35 cellular contexts compared by ENCODE assay signal in genomic region chr6:115720900-115721299, GRCh38.
A peak's percentile ranks its signal among the peaks of the same experiment; 100 is the strongest.
DNase-seq lines count a peak whose midpoint lies in the region; ATAC-seq, FAIRE-seq and TF ChIP-seq lines count a peak whose summit lies in the region.
"Had no signal": no experiment of that assay in that cellular context is flagged by ENCODE, and none has a peak within 500 bp of the region (broad histone marks: within the 10 kb centered on the region; RNA-seq: fewer than 3 reads in every experiment).

No MANE protein-coding gene starts in this region.

- H4K91ac ChIP-seq in trophoblast cell (ENCODE audit: low read depth, low read length): no peak overlapping the region

- 83% methylated on average over 1 of the region's 1 CpG for WGBS in right lobe of liver (ENCODE audit: insufficient coverage, low coverage, low lambda C conversion rate, missing lambda C conversion rate)
- WGBS in HepG2 (ENCODE audit: low lambda C conversion rate): 4% methylated on average over 1 of the region's 1 CpG
- WGBS in hepatocyte (ENCODE audit: low lambda C conversion rate, missing lambda C conversion rate): 92% methylated on average over 1 of the region's 1 CpG
- no CpG with 5 or more reads among the region's 1 CpG for WGBS in trophoblast cell (ENCODE audit: extremely low coverage, insufficient coverage, insufficient read length)
- 87 to 90% methylated on average over 1 of the region's 1 CpG for WGBS in transverse colon (ENCODE audit: low coverage in 1 of 2), 2 donors

- H4K8ac ChIP-seq in trophoblast cell (ENCODE audit: low read depth, low read length): no peak overlapping the region

- H3K9ac ChIP-seq in HepG2 (ENCODE audit: insufficient read depth, low read depth, low read length) (no peak overlapping the region), trophoblast cell (ENCODE audit: low read length) (no peak overlapping the region)
- H3K9ac ChIP-seq: BLaER1; BLaER1 treated with 17β-estradiol and CSF1 and Interleukin-3, amounts not matched to agents 10 nM and 100 nM had no signal

- TF ChIP-seq EP300 in HepG2 (IDR thresholded peaks at IDR 0.05; ENCODE audit: low read depth in 2 of 2, low read length in 2 of 2) (no peak), HepG2 (CRISPR knock-in tag; IDR thresholded peaks at IDR 0.05; ENCODE audit: borderline replicate concordance) (no peak), transverse colon (IDR thresholded peaks at IDR 0.05; ENCODE audit: low read depth) (no peak)

- H2AK5ac ChIP-seq in trophoblast cell (ENCODE audit: low read length): no peak overlapping the region

- H3K18ac ChIP-seq in trophoblast cell (ENCODE audit: low read length): no peak overlapping the region

- H3K4me1 ChIP-seq in right lobe of liver (no peaks in the 10 kb centered on the region), HepG2 (ENCODE audit: insufficient read depth, low read length) (no peaks in the 10 kb centered on the region), hepatocyte (ENCODE audit: insufficient read depth) (peaks cover 3% of the 10 kb centered on the region), trophoblast cell (ENCODE audit: control insufficient read depth in 1 of 2, insufficient read depth in 2 of 2, low read length in 2 of 2) (no peaks in the 10 kb centered on the region), transverse colon (no peaks in the 10 kb centered on the region)
- H3K4me1 ChIP-seq: A549, BE2C, BLaER1, Caco-2 had no signal

- no peaks in the 10 kb centered on the region for H3K9me3 ChIP-seq in right lobe of liver
- no peaks in the 10 kb centered on the region for H3K9me3 ChIP-seq in HepG2 (ENCODE audit: low read length)
- no peaks in the 10 kb centered on the region for H3K9me3 ChIP-seq in hepatocyte (ENCODE audit: low read depth)
- no peaks in the 10 kb centered on the region for H3K9me3 ChIP-seq in trophoblast cell (ENCODE audit: insufficient read depth, low read depth, low read length)
- no peaks in the 10 kb centered on the region for H3K9me3 ChIP-seq in transverse colon
- H3K9me3 ChIP-seq: A549, BE2C, BLaER1, Caco-2 had no signal

- no peak for TF ChIP-seq RAD21 in HepG2 (CRISPR knock-in tag; IDR thresholded peaks at IDR 0.05)

- no peak overlapping the region for H3K4me2 ChIP-seq in HepG2 (ENCODE audit: low read depth, low read length)
- H3K4me2 ChIP-seq in hepatocyte: no peak overlapping the region
- no peak overlapping the region for H3K4me2 ChIP-seq in trophoblast cell (ENCODE audit: low read length)
- H3K4me2 ChIP-seq: A549; BLaER1; BLaER1 treated with 17β-estradiol and CSF1 and Interleukin-3, amounts not matched to agents 10 nM and 100 nM had no signal

- TF ChIP-seq CTCF in right lobe of liver (IDR thresholded peaks at IDR 0.05) (no peak), HepG2 (CRISPR knock-in tag; IDR thresholded peaks at IDR 0.05) (no peak), hepatocyte (IDR thresholded peaks at IDR 0.05; ENCODE audit: poor library complexity) (no peak), transverse colon (IDR thresholded peaks at IDR 0.05) (no peak)

- no peak overlapping the region for H4K12ac ChIP-seq in trophoblast cell (ENCODE audit: low read depth, low read length)

- H2BK5ac ChIP-seq in trophoblast cell (ENCODE audit: low read depth, low read length, poor library complexity): no peak overlapping the region

- H3K4ac ChIP-seq in trophoblast cell (ENCODE audit: low read depth, low read length): no peak overlapping the region

- H4K20me1 ChIP-seq in HepG2 (ENCODE audit: insufficient read depth, low read length) (no peaks in the 10 kb centered on the region), hepatocyte (ENCODE audit: insufficient read depth, poor library complexity, severe bottlenecking) (no peaks in the 10 kb centered on the region)
- H4K20me1 ChIP-seq: BLaER1; BLaER1 treated with 17β-estradiol and CSF1 and Interleukin-3, amounts not matched to agents 10 nM and 100 nM had no signal

- no peak overlapping the region for H2BK12ac ChIP-seq in trophoblast cell (ENCODE audit: low read length)

- H2BK120ac ChIP-seq in trophoblast cell (ENCODE audit: insufficient read depth, low read length, poor library complexity): no peak overlapping the region

- TF ChIP-seq POLR2A in right lobe of liver (IDR thresholded peaks at IDR 0.05): no peak
- no peak for TF ChIP-seq POLR2A in HepG2 (IDR thresholded peaks at IDR 0.05; ENCODE audit: insufficient read depth in 1 of 2, low read depth in 2 of 2, low read length in 2 of 2)
- no peak for TF ChIP-seq POLR2A in transverse colon (IDR thresholded peaks at IDR 0.05)

- CTCF ChIA-PET in HepG2 (lab: Yijun Ruan, JAX; ENCODE audit: low intra/inter-chr PET ratio, low total read pairs): no interaction called here

- H2AFZ ChIP-seq in HepG2 (ENCODE audit: low read length) (no peak overlapping the region), hepatocyte (no peak overlapping the region), trophoblast cell (ENCODE audit: insufficient read depth, low read length, poor library complexity) (no peak overlapping the region)

- H3K79me2 ChIP-seq in HepG2 (ENCODE audit: insufficient read depth, low read length) (no peaks in the 10 kb centered on the region), hepatocyte (no peaks in the 10 kb centered on the region), trophoblast cell (ENCODE audit: control insufficient read depth, insufficient read depth, low read length, poor library complexity) (no peaks in the 10 kb centered on the region)

- FAIRE-seq in HepG2 (lab: Jason Lieb, UNC): no peak
- FAIRE-seq: A204.1, A549, D721Med had no signal

- no peak overlapping the region for H3K23ac ChIP-seq in trophoblast cell (ENCODE audit: low read length)

- in situ Hi-C loops in HepG2 (cut with HindIII; ENCODE audit: extremely low pct_ligation_motif_present, low pct_unique_long_range_greater_than_20kb) (no loop called here), transverse colon (cut with MboI; ENCODE audit: low pct_ligation_motif_present in 1 of 4, low pct_unique_long_range_greater_than_20kb in 1 of 4, low sequenced_read_pairs in 3 of 4) (no loop called here)

- DNase-seq in right lobe of liver (no peak), HepG2 (ENCODE audit: low spot score) (no peak), hepatocyte (ENCODE audit: low spot score) (peak; percentile 37), left lobe of liver (ENCODE audit: low spot score) (no peak), trophoblast cell (peak; percentile 32 to 53), HuH-7.5 (ENCODE audit: low spot score) (no peak), transverse colon (no peak)
- no peak for DNase-seq in stimulated activated CD8-positive, alpha-beta memory T cell treated with anti-CD3 and anti-CD28 coated beads, Interleukin-4, amount 100 ng/mL, for 48 hours
- DNase-seq: 8988T; ACHN; AML-193; BE2C; C1 segment of cervical spinal cord; Caco-2; Calu3; CD4-positive, alpha-beta memory T cell; CD4-positive, alpha-beta T cell; CD4-positive, CD25-positive, alpha-beta regulatory T cell; CD8-positive, alpha-beta memory T cell; CD8-positive, alpha-beta T cell; COR-L47; DMS 273 treated with DMSO at 0.1 percent for 48 hours; DMS153; DMS53; DMS79; DMS79 treated with DMSO at 0.1 percent for 48 hours; DND-41; EL had no signal

- no peak overlapping the region for H3K14ac ChIP-seq in trophoblast cell (ENCODE audit: low read length)

- no peaks in the 10 kb centered on the region for H3K79me1 ChIP-seq in trophoblast cell (ENCODE audit: low read length)

- H3K4me3 ChIP-seq in right lobe of liver (no peak overlapping the region), HepG2 (replicated peaks in 1 of 3; ENCODE audit: insufficient read depth in 1 of 3, low read depth in 2 of 3, low read length in 3 of 3) (no peak overlapping the region), hepatocyte (no peak overlapping the region), trophoblast cell (ENCODE audit: low read depth, low read length) (no peak overlapping the region), transverse colon (no peak overlapping the region)
- H3K4me3 ChIP-seq: A549; BLaER1; BLaER1 treated with 17β-estradiol and CSF1 and Interleukin-3, amounts not matched to agents 10 nM and 100 nM had no signal

- H3K27ac ChIP-seq in right lobe of liver: no peak overlapping the region
- no peak overlapping the region for H3K27ac ChIP-seq in HepG2 (ENCODE audit: extremely low read length, insufficient read depth, low read length)
- H3K27ac ChIP-seq in hepatocyte: peak overlapping the region; percentile 79
- H3K27ac ChIP-seq in trophoblast cell (ENCODE audit: low read depth, low read length): no peak overlapping the region
- H3K27ac ChIP-seq in transverse colon: no peak overlapping the region
- H3K27ac ChIP-seq: 22Rv1; A549; BLaER1; BLaER1 treated with 17β-estradiol and CSF1 and Interleukin-3, amounts not matched to agents 10 nM and 100 nM; C4-2B had no signal

- H3K27me3 ChIP-seq in right lobe of liver: no peaks in the 10 kb centered on the region
- no peaks in the 10 kb centered on the region; a peak in 1 of 5 replicates for H3K27me3 ChIP-seq in HepG2 (ENCODE audit: control insufficient read depth in 1 of 2, insufficient read depth in 2 of 2, low read length in 2 of 2)
- H3K27me3 ChIP-seq in hepatocyte: no peaks in the 10 kb centered on the region
- H3K27me3 ChIP-seq in trophoblast cell (ENCODE audit: insufficient read depth, low read length): no peaks in the 10 kb centered on the region
- no peaks in the 10 kb centered on the region for H3K27me3 ChIP-seq in transverse colon
- H3K27me3 ChIP-seq: BE2C; BLaER1; BLaER1 treated with 17β-estradiol and CSF1 and Interleukin-3, amounts not matched to agents 10 nM and 100 nM had no signal

- peak in 3 of 4 donors; percentile 23 to 62 (median 44) for ATAC-seq in right lobe of liver
- ATAC-seq in HepG2: no peak
- peak; percentile 67 for ATAC-seq in left lobe of liver
- ATAC-seq: A549; CD8-positive, alpha-beta T cell had no signal

- POLR2A ChIA-PET in HepG2 (lab: Yijun Ruan, JAX): no interaction called here

- H3K9me2 ChIP-seq in hepatocyte (replicated peaks; ENCODE audit: insufficient read depth): no peaks in the 10 kb centered on the region

- H3K36me3 ChIP-seq in right lobe of liver (no peaks in the 10 kb centered on the region), HepG2 (replicated peaks in 1 of 2; ENCODE audit: control insufficient read depth in 1 of 2, insufficient read depth in 2 of 2, low read length in 2 of 2) (no peaks in the 10 kb centered on the region), hepatocyte (replicated peaks; ENCODE audit: insufficient read depth, low read depth) (no peaks in the 10 kb centered on the region), trophoblast cell (ENCODE audit: control insufficient read depth in 1 of 2, insufficient read depth in 2 of 2, low read length in 2 of 2) (no peaks in the 10 kb centered on the region), transverse colon (no peaks in the 10 kb centered on the region)
- H3K36me3 ChIP-seq: BE2C; BLaER1; BLaER1 treated with 17β-estradiol and CSF1 and Interleukin-3, amounts not matched to agents 10 nM and 100 nM had no signal

- intact Hi-C loops in right lobe of liver (cut with DNase I) (no loop called here), HepG2 (cut with micrococcal nuclease; ENCODE audit: unreplicated experiment) (no loop called here), transverse colon (cut with DNase I; ENCODE audit: low total_unique reads) (no loop called here)

- no TSS peak for BruUV-seq in HepG2 (replicated peaks; lab: Mats Ljungman, UMichigan)

TF ChIP-seq in HepG2, 621 proteins besides CTCF, POLR2A, EP300 and RAD21 (continues in another document):
- TF ChIP-seq ZNF430 (CRISPR knock-in tag; IDR thresholded peaks at IDR 0.05) (no peak), SNAPC5 (CRISPR knock-in tag; IDR thresholded peaks at IDR 0.05; ENCODE audit: borderline replicate concordance) (no peak)

Comparison
In these comparisons a context has a peak if more than half of its experiments do, and no peak if none do; other contexts are left out.
1. DNase-seq: peak in hepatocyte (single experiment) and trophoblast cell (2 of 2); none in right lobe of liver (0 of 3), HepG2 (single experiment), left lobe of liver (single experiment), stimulated activated CD8-positive, alpha-beta memory T cell treated with anti-CD3 and anti-CD28 coated beads, Interleukin-4, amount 100 ng/mL, for 48 hours (single experiment), HuH-7.5 (single experiment) and transverse colon (single experiment).